In the genomic region with DNA sequence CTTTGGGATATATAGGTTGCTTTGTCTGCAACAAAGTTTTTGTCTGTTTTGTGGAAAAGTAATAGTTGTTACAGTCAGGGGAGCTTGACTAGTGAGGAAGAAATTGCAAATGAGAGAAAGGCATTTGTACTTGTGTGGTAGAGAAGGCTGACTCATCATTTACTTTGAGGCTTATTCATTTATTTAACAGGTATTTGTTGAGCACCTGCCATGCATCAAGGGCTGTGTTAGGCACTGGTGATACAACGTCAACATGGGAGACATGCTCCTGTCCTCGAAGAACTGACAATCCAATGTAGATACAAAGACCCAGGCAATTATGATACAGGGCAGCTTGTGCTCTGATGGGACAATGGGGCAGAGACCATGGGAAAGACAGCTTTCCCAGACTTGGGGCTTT, we compare ENCODE assay signal across 19 cellular contexts.
"Had no signal": no experiment of that assay in that cellular context is flagged by ENCODE, and none has a peak within 500 bp of the region (broad histone marks: within the 10 kb centered on the region; RNA-seq: fewer than 3 reads in every experiment).

No MANE protein-coding gene starts in this region.

- H3K4me1 ChIP-seq: transverse colon had no signal

- H3K9me3 ChIP-seq: transverse colon had no signal

- ATAC-seq: right cardiac atrium, T-cell had no signal

- H3K27me3 ChIP-seq: cardiac muscle cell, dorsolateral prefrontal cortex, transverse colon had no signal

- H3K27ac ChIP-seq: cardiac muscle cell, skin epidermis, transverse colon had no signal

- H3K4me3 ChIP-seq: cardiac muscle cell, dorsolateral prefrontal cortex, skin epidermis, transverse colon had no signal

- H3K36me3 ChIP-seq: cardiac muscle cell, transverse colon had no signal

- DNase-seq: activated CD4-positive, alpha-beta T cell treated with anti-CD3 and anti-CD28 coated beads, Interleukin-2, amount 50 U/mL, for 48 hours; activated naive CD4-positive, alpha-beta T cell treated with anti-CD3 and anti-CD28 coated beads, Interleukin-2, amount 50 U/mL, for 16 hours; activated T-cell treated with anti-CD3 and anti-CD28 coated beads, Interleukin-2, amount 50 U/mL, for 24 hours; dorsolateral prefrontal cortex; foreskin fibroblast; glutamatergic neuron; hypothalamus; kidney glomerular epithelial cell; nephron progenitor cell; occipital lobe; right cardiac atrium; stimulated activated CD4-positive, alpha-beta T cell treated with anti-CD3 and anti-CD28 coated beads, Interleukin-15, amount 100 ng/mL, for 24 hours; stimulated activated CD4-positive, alpha-beta T cell treated with anti-CD3 and anti-CD28 coated beads, Interleukin-4, amount 100 ng/mL, for 1 hour; stimulated activated naive CD4-positive, alpha-beta T cell; T-cell; T1000; transverse colon had no signal
